Comparison of ENCODE assay signal across 9 cellular contexts in the genomic region with DNA sequence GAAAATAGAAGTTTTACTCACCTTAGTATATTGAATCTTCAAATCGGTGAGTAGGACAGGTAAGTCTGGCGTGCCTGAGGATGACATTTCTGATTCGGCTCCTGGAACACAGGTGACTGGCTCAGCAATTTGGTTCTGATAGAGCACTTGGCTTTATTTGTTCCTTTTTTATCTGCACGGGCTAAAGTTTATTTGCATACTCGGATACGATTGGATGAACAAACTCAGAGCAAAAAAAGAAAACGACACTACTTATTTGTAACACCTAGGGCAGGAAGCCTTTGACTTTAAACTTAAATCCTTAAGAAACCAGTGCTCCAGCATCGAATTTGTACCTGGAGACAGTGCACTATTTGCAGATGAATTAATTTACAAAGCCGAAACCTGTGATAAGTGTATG. TPM values are rescaled to one million over a fixed set of nuclear protein-coding genes. Genes with fewer than 3 reads are reported as not detected.
A peak's percentile ranks its signal among the peaks of the same experiment; 100 is the strongest.
DNase-seq lines count a peak whose midpoint lies in the region; ATAC-seq and TF ChIP-seq lines count a peak whose summit lies in the region.
"Had no signal": no experiment of that assay in that cellular context is flagged by ENCODE, and none has a peak within 500 bp of the region (broad histone marks: within the 10 kb centered on the region; RNA-seq: fewer than 3 reads in every experiment).

Gene ALDH1A1, minus strand, starts transcription at position 140 of the 400 bp plus-strand sequence. Its CDS starts 53 bp downstream, at position 87.

- H3K27me3 Mint-ChIP-seq in naive B cell: peaks cover 13 to 22% (median 18%) of the 10 kb centered on the region in 3 donors
- peaks cover 17% of the 10 kb centered on the region for H3K27me3 Mint-ChIP-seq in activated CD8-positive, alpha-beta T cell treated with anti-CD3 and anti-CD28 coated beads, Interleukin-2, amount 10 ng/mL, durations not matched to agents 7 days and 5 days (ENCODE audit: low read depth)

- H3K36me3 ChIP-seq in BJ (ENCODE audit: control insufficient read depth, insufficient read depth, low read length): no peaks in the 10 kb centered on the region

- CTCF ChIA-PET in BJ (lab: Yijun Ruan, JAX) (no interaction called here), HEK293T (lab: Yijun Ruan, JAX) (no interaction called here)
- CTCF ChIA-PET in activated CD8-positive, alpha-beta T cell treated with anti-CD3 and anti-CD28 coated beads, Interleukin-2, amount 10 ng/mL, durations not matched to agents 7 days and 5 days (lab: Charles Lee): no interaction called here

- TF ChIP-seq CTCF in BJ (IDR thresholded peaks at IDR 0.05; ENCODE audit: insufficient read depth, low read depth, low read length) (no peak), epithelial cell of esophagus (IDR thresholded peaks at IDR 0.05; ENCODE audit: insufficient read depth, low read depth, low read length, missing control alignments) (no peak)

- ATAC-seq in naive B cell (ENCODE audit: low read depth in 2 of 2): peak; percentile 78 to 83
- no peak for ATAC-seq in activated CD8-positive, alpha-beta T cell treated with anti-CD3 and anti-CD28 coated beads, Interleukin-2, amount 10 ng/mL, durations not matched to agents 7 days and 5 days

- H3K27ac Mint-ChIP-seq in naive B cell: peak within 1 kb of the TSS in 3 of 6 donors; percentile 8 to 31 (median 29)
- H3K27ac Mint-ChIP-seq in activated CD8-positive, alpha-beta T cell treated with anti-CD3 and anti-CD28 coated beads, Interleukin-2, amount 10 ng/mL, durations not matched to agents 7 days and 5 days: no peak within 1 kb of the TSS

- no peaks in the 10 kb centered on the region for H3K36me3 Mint-ChIP-seq in naive B cell
- H3K36me3 Mint-ChIP-seq in activated CD8-positive, alpha-beta T cell treated with anti-CD3 and anti-CD28 coated beads, Interleukin-2, amount 10 ng/mL, durations not matched to agents 7 days and 5 days (ENCODE audit: low read depth): no peaks in the 10 kb centered on the region

- H3K4me3 ChIP-seq in BJ (ENCODE audit: low read depth, low read length) (peak within 1 kb of the TSS; percentile 62), epithelial cell of esophagus (ENCODE audit: low read length) (no peak within 1 kb of the TSS)

- peaks cover 9 to 37% (median 29%) of the 10 kb centered on the region in 3 donors for H3K4me1 Mint-ChIP-seq in naive B cell
- no peaks in the 10 kb centered on the region for H3K4me1 Mint-ChIP-seq in activated CD8-positive, alpha-beta T cell treated with anti-CD3 and anti-CD28 coated beads, Interleukin-2, amount 10 ng/mL, durations not matched to agents 7 days and 5 days (ENCODE audit: low read depth)

- peak within 1 kb of the TSS; percentile 26 to 82 (median 53) for H3K4me3 Mint-ChIP-seq in naive B cell
- H3K4me3 Mint-ChIP-seq in activated CD8-positive, alpha-beta T cell treated with anti-CD3 and anti-CD28 coated beads, Interleukin-2, amount 10 ng/mL, durations not matched to agents 7 days and 5 days: no peak within 1 kb of the TSS

- H3K27me3 ChIP-seq in BJ (ENCODE audit: control insufficient read depth, insufficient read depth, low read length): no peaks in the 10 kb centered on the region

- H3K9me3 Mint-ChIP-seq in naive B cell: peaks cover 0 to 11% (median 2%) of the 10 kb centered on the region in 7 donors
- H3K9me3 Mint-ChIP-seq in activated CD8-positive, alpha-beta T cell treated with anti-CD3 and anti-CD28 coated beads, Interleukin-2, amount 10 ng/mL, durations not matched to agents 7 days and 5 days (ENCODE audit: insufficient read depth): no peaks in the 10 kb centered on the region

- POLR2A ChIA-PET in BJ (lab: Charles Lee): no interaction called here
- POLR2A ChIA-PET in activated CD8-positive, alpha-beta T cell treated with anti-CD3 and anti-CD28 coated beads, Interleukin-2, amount 10 ng/mL, durations not matched to agents 7 days and 5 days (lab: Charles Lee): no interaction called here
- POLR2A ChIA-PET in HEK293T (lab: Yijun Ruan, JAX): no interaction called here

- DNase-seq in BJ (ENCODE audit: low read depth) (peak; percentile 44), NCI-H2029 (lab: John Stamatoyannopoulos, UW) (peak; percentile 53), epithelial cell of esophagus (ENCODE audit: low read depth) (peak; percentile 55), naive B cell (peak; percentile 11), HEK293T (ENCODE audit: extremely low spot score) (no peak), RKO (ENCODE audit: low spot score) (no peak)
- DNase-seq in activated CD8-positive, alpha-beta T cell treated with anti-CD3 and anti-CD28 coated beads, Interleukin-2, amount 10 ng/mL, durations not matched to agents 7 days and 5 days: no peak
- DNase-seq in stimulated activated CD8-positive, alpha-beta memory T cell treated with anti-CD3 and anti-CD28 coated beads, Interleukin-4, amount 100 ng/mL, for 48 hours: no peak

TF ChIP-seq in HEK293T, 16 proteins besides CTCF, POLR2A, EP300 and RAD21:
- TF ChIP-seq, protein P1, sequence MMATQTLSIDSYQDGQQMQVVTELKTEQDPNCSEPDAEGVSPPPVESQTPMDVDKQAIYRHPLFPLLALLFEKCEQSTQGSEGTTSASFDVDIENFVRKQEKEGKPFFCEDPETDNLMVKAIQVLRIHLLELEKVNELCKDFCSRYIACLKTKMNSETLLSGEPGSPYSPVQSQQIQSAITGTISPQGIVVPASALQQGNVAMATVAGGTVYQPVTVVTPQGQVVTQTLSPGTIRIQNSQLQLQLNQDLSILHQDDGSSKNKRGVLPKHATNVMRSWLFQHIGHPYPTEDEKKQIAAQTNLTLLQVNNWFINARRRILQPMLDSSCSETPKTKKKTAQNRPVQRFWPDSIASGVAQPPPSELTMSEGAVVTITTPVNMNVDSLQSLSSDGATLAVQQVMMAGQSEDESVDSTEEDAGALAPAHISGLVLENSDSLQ (IDR thresholded peaks at IDR 0.05): no peak
- TF ChIP-seq FOXK2 (IDR thresholded peaks at IDR 0.05) (no peak), FOXM1 (IDR thresholded peaks at IDR 0.05; ENCODE audit: borderline replicate concordance) (no peak), BHLHE40 (IDR thresholded peaks at IDR 0.05; ENCODE audit: borderline replicate concordance) (no peak), NFRKB (IDR thresholded peaks at IDR 0.05) (no peak), L3MBTL2 (conservative IDR thresholded peaks at IDR 0.05) (no peak), TARDBP (IDR thresholded peaks at IDR 0.05) (no peak), ELF4 (IDR thresholded peaks at IDR 0.05) (no peak)

RNA-seq across cellular contexts. Expression of gene ALDH1A1, which starts in this region (rescaled TPM):
- polyA plus RNA-seq in BJ (2011; rRNA removed): 247 and 474 TPM in 2 replicates
- 86.7 and 107 TPM in 2 replicates for polyA minus RNA-seq in BJ (2011; rRNA and poly(A)+ RNA removed)
- 1 to 10 TPM in 2 of 6 donors, under 1 TPM in 3, not detected in 1; 0.73 to 1.2 (median 0.90) TPM for polyA plus RNA-seq in naive B cell (ENCODE audit: low read depth in 6 of 6)
- total RNA-seq in activated CD8-positive, alpha-beta T cell treated with anti-CD3 and anti-CD28 coated beads, Interleukin-2, amount 10 ng/mL, durations not matched to agents 7 days and 5 days: not detected
- total RNA-seq: Daoy had no signal

Comparison
In these comparisons a context has a peak if more than half of its experiments do, and no peak if none do; other contexts are left out.
1. RNA of gene ALDH1A1 (polyA plus RNA-seq): 247 to 474 TPM in BJ; 0.73 to 1.2 TPM in naive B cell; every median in the first group is over 100 times any median in the second.
2. DNase-seq: peak in BJ (single experiment), NCI-H2029 (single experiment), epithelial cell of esophagus (single experiment) and naive B cell (single experiment); none in activated CD8-positive, alpha-beta T cell treated with anti-CD3 and anti-CD28 coated beads, Interleukin-2, amount 10 ng/mL, durations not matched to agents 7 days and 5 days (single experiment), HEK293T (single experiment), stimulated activated CD8-positive, alpha-beta memory T cell treated with anti-CD3 and anti-CD28 coated beads, Interleukin-4, amount 100 ng/mL, for 48 hours (single experiment) and RKO (single experiment).